Comparison of ENCODE assay signal across 9 cellular contexts in the genomic region with DNA sequence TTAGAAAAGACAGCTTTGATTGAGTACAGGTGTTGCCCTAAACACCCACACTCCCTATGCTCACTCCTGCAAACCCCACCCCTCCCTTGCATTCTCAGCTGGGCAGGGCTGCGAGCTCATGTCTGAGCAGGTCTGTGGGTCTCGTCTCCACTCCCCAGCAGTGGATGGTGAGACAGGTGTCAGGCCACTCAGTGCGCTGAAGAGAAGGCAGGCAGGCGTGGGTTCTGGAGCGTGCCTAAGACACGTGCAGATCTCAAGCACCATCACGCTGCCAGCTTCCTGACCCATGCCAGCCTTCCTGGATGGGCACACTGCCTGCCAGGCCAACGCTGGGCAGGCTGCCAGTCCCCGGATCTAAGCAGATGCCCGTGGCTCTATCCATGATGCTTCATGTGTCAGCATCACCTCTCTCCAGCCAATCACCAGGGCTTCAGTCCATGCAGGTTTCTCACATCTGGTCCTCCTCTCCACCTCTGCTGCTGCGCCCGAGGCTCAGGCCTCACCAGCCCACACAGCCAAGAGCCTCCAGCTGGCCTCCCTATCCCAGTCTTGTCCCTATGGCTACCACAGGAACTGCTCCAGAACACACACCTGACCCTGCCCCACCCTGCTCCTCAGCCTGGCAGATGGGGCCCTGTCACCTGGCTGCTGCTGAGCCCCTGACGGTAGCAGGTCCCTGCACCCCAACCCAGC. TPM values are rescaled to one million over a fixed set of nuclear protein-coding genes. Genes with fewer than 3 reads are reported as not detected.
DNase-seq lines count a peak whose midpoint lies in the region; ATAC-seq and TF ChIP-seq lines count a peak whose summit lies in the region.
"Had no signal": no experiment of that assay in that cellular context is flagged by ENCODE, and none has a peak within 500 bp of the region (broad histone marks: within the 10 kb centered on the region; RNA-seq: fewer than 3 reads in every experiment).

No MANE protein-coding gene starts in this region.

- RAD21 ChIA-PET in HCT116 (lab: Charles Lee; ENCODE audit: low non-redundant PET in 1 of 2, low total read pairs in 2 of 2, uncharacterized antibody in 2 of 2, unreplicated experiment in 2 of 2) = no interaction called here

- no peaks in the 10 kb centered on the region for H3K9me2 ChIP-seq in HCT116 (ENCODE audit: insufficient read depth)
- no peaks in the 10 kb centered on the region for H3K9me2 ChIP-seq in PC-3 (replicated peaks; ENCODE audit: low read length)

- H3K4me1 ChIP-seq in HCT116 (ENCODE audit: control insufficient read depth in 1 of 2, insufficient read depth in 2 of 2, low read length in 2 of 2) (no peaks in the 10 kb centered on the region), PC-3 (ENCODE audit: insufficient read depth, low read length) (no peaks in the 10 kb centered on the region)

- peaks cover 9 to 21% of the 10 kb centered on the region in 2 experiments for H3K36me3 ChIP-seq in HCT116 (ENCODE audit: control insufficient read depth in 1 of 2, insufficient read depth in 2 of 2, low read length in 2 of 2)
- peaks cover 27% of the 10 kb centered on the region for H3K36me3 ChIP-seq in PC-3 (ENCODE audit: low read depth, low read length)

- TF ChIP-seq POLR2A in HCT116 (IDR thresholded peaks at IDR 0.05; ENCODE audit: borderline replicate concordance, extremely low read depth, insufficient read depth, insufficient read length) = no peak

- ATAC-seq in HCT116 = peak; percentile 20; the same call in 1 of the 2 replicates
- ATAC-seq in PC-3 = peak; percentile 79
- no peak for ATAC-seq in GM18867 (IDR thresholded peaks at IDR 0.05; ENCODE audit: unreplicated experiment)
- no peak for ATAC-seq in GM18868 (IDR thresholded peaks at IDR 0.05; ENCODE audit: unreplicated experiment)

- POLR2A ChIA-PET in HCT116 (lab: Charles Lee) (no interaction called here), PC-3 (lab: Charles Lee; ENCODE audit: unreplicated experiment) (no interaction called here), HEK293T (lab: Yijun Ruan, JAX) (no interaction called here)

- intact Hi-C loops in HCT116 (cut with micrococcal nuclease) = no loop called here
- intact Hi-C loops in PC-3 (cut with micrococcal nuclease) = no loop called here
- intact Hi-C loops in head of caudate nucleus (cut with DNase I) = no loop called here
- intact Hi-C loops in posterior cingulate gyrus (cut with DNase I) = no loop called here

- H3K27me3 ChIP-seq in HCT116 (ENCODE audit: insufficient read depth, low read length) = no peaks in the 10 kb centered on the region
- no peaks in the 10 kb centered on the region for H3K27me3 ChIP-seq in PC-3 (ENCODE audit: low read length)

- H2AFZ ChIP-seq in HCT116 (ENCODE audit: low read depth, low read length, poor library complexity, severe bottlenecking) = no peak overlapping the region
- no peak overlapping the region for H2AFZ ChIP-seq in PC-3 (ENCODE audit: low read length)

- DNase-seq in HCT116 (ENCODE audit: low read depth, low spot score) = no peak
- DNase-seq in PC-3 = peak; percentile 8
- peak; percentile 6 to 73 (median 47) for DNase-seq in head of caudate nucleus
- peak; percentile 22 to 94 (median 64) for DNase-seq in posterior cingulate gyrus
- DNase-seq in HEK293T (ENCODE audit: extremely low spot score) = no peak
- no peak for DNase-seq in ureter (ENCODE audit: low spot score)
- DNase-seq: effector CD8-positive, alpha-beta T cell had no signal

- H4K20me1 ChIP-seq in HCT116 (ENCODE audit: insufficient read depth) = no peaks in the 10 kb centered on the region
- H4K20me1 ChIP-seq in PC-3 (ENCODE audit: low read length) = no peaks in the 10 kb centered on the region

- no peaks in the 10 kb centered on the region for H3K79me2 ChIP-seq in HCT116 (ENCODE audit: insufficient read depth, low read length)
- no peaks in the 10 kb centered on the region for H3K79me2 ChIP-seq in PC-3 (ENCODE audit: low read length)

- no peaks in the 10 kb centered on the region for H3F3A ChIP-seq in PC-3 (ENCODE audit: low read length, unreplicated experiment)

- TF ChIP-seq CTCF in HCT116 (IDR thresholded peaks at IDR 0.05 in 2 of 3, conservative IDR thresholded peaks at IDR 0.05 in 1 of 3; ENCODE audit: borderline replicate concordance in 1 of 3, insufficient read depth in 1 of 3, low read depth in 2 of 3, low read length in 2 of 3) = no peak
- TF ChIP-seq CTCF in PC-3 (conservative IDR thresholded peaks at IDR 0.05; ENCODE audit: low read depth, low read length) = no peak

- H3K9ac ChIP-seq in HCT116 (ENCODE audit: low read length) (no peak overlapping the region), PC-3 (ENCODE audit: low read length) (no peak overlapping the region)

- H3K27ac ChIP-seq in HCT116 (ENCODE audit: low read depth, low read length) (no peak overlapping the region), PC-3 (ENCODE audit: low read length) (no peak overlapping the region)

- TF ChIP-seq RAD21 in HCT116 (IDR thresholded peaks at IDR 0.05; ENCODE audit: low read depth) = no peak

- BruUV-seq in HCT116 (replicated peaks; lab: Mats Ljungman, UMichigan) = no TSS peak
- no TSS peak for BruUV-seq in PC-3 (replicated peaks; lab: Mats Ljungman, UMichigan)

- H3K4me3 ChIP-seq in HCT116 (replicated peaks in 1 of 2; ENCODE audit: low read depth in 1 of 2, low read length in 2 of 2) (no peak overlapping the region), PC-3 (ENCODE audit: low read length) (no peak overlapping the region)

- H3K9me3 ChIP-seq in HCT116 (ENCODE audit: control insufficient read depth in 1 of 2, insufficient read depth in 1 of 2, low read depth in 1 of 2, low read length in 2 of 2) (no peaks in the 10 kb centered on the region), PC-3 (ENCODE audit: low read length) (no peaks in the 10 kb centered on the region)

- no peak overlapping the region for H3K4me2 ChIP-seq in HCT116 (ENCODE audit: low read length)
- no peak overlapping the region for H3K4me2 ChIP-seq in PC-3 (ENCODE audit: low read length)

- CTCF ChIA-PET in HCT116 (lab: Charles Lee) (no interaction called here), PC-3 (lab: Charles Lee) (no interaction called here), HEK293T (lab: Yijun Ruan, JAX) (no interaction called here)

TF ChIP-seq in HCT116, 20 proteins besides CTCF, POLR2A, EP300 and RAD21:
- TF ChIP-seq SIN3A (IDR thresholded peaks at IDR 0.05; ENCODE audit: low read depth) = no peak
- no peak for TF ChIP-seq POLR2AphosphoS5 (IDR thresholded peaks at IDR 0.05; ENCODE audit: low read depth, low read length)
- TF ChIP-seq EZH2 (IDR thresholded peaks at IDR 0.05) = no peak
- no peak for TF ChIP-seq EZH2phosphoT487 (IDR thresholded peaks at IDR 0.05; ENCODE audit: borderline replicate concordance)
- TF ChIP-seq FOSL1 (IDR thresholded peaks at IDR 0.05; ENCODE audit: low read depth) = no peak
- no peak for TF ChIP-seq YY1 (IDR thresholded peaks at IDR 0.05; ENCODE audit: extremely low read depth, insufficient replicate concordance, low read depth, low read length)
- TF ChIP-seq ZNF274 (IDR thresholded peaks at IDR 0.05; ENCODE audit: low read depth, low read length) = no peak
- no peak for TF ChIP-seq ZFX (IDR thresholded peaks at IDR 0.05)

TF ChIP-seq in HEK293T, 16 proteins besides CTCF, POLR2A, EP300 and RAD21:
- TF ChIP-seq PKNOX1 (IDR thresholded peaks at IDR 0.05) (no peak), ZNF384 (IDR thresholded peaks at IDR 0.05) (no peak), CTBP1 (IDR thresholded peaks at IDR 0.05; ENCODE audit: borderline replicate concordance) (no peak), FOXM1 (IDR thresholded peaks at IDR 0.05; ENCODE audit: borderline replicate concordance) (no peak), SP1 (IDR thresholded peaks at IDR 0.05) (no peak), FOXK2 (IDR thresholded peaks at IDR 0.05) (no peak), FOXA1 (IDR thresholded peaks at IDR 0.05) (no peak), LEF1 (IDR thresholded peaks at IDR 0.05; ENCODE audit: borderline replicate concordance) (no peak), NFRKB (IDR thresholded peaks at IDR 0.05) (no peak), SUZ12 (IDR thresholded peaks at IDR 0.05) (no peak)
TF ChIP-seq in HEK293T: peak in this region for 0.

RNA-seq across cellular contexts. Expression of gene EPS15L1, which starts 42.6 kb away (rescaled TPM):
- total RNA-seq in HCT116 (2021; ENCODE audit: unreplicated experiment) (37.7 TPM), PC-3 (2014; rRNA removed) (18.1 and 23.8 TPM in 2 replicates), ureter (51.9 TPM)
- 29.6 and 31.2 TPM in 2 replicates for polyA plus RNA-seq in HCT116 (2012)

Comparison
In these comparisons a context has a peak if more than half of its experiments do, and no peak if none do; other contexts are left out.
1. ATAC-seq: peak in HCT116 (single experiment) and PC-3 (single experiment); none in GM18867 (single experiment) and GM18868 (single experiment).
2. DNase-seq: peak in PC-3 (single experiment), head of caudate nucleus (42 of 42) and posterior cingulate gyrus (10 of 10); none in HCT116 (single experiment), HEK293T (single experiment) and ureter (single experiment).